18 cellular contexts compared by ENCODE assay signal in genomic region chr13:113728571-113729054, GRCh38. TPM values are rescaled to one million over a fixed set of nuclear protein-coding genes. Genes with fewer than 3 reads are reported as not detected.
DNase-seq lines count a peak whose midpoint lies in the region; ATAC-seq and TF ChIP-seq lines count a peak whose summit lies in the region.
"Had no signal": no experiment of that assay in that cellular context is flagged by ENCODE, and none has a peak within 500 bp of the region (broad histone marks: within the 10 kb centered on the region; RNA-seq: fewer than 3 reads in every experiment).

No MANE protein-coding gene starts in this region.

- H3K14ac ChIP-seq in IMR-90 (replicated peaks; ENCODE audit: low read depth, low read length): no peak overlapping the region

- H2BK15ac ChIP-seq in IMR-90 (ENCODE audit: low read depth, low read length): no peak overlapping the region

- H3K4me3 ChIP-seq in IMR-90 (ENCODE audit: insufficient read depth, low read depth, low read length) (no peak overlapping the region), mucosa of descending colon (no peak overlapping the region), upper lobe of right lung (no peak overlapping the region)
- no peak overlapping the region for H3K4me3 ChIP-seq in CD4-positive, alpha-beta memory T cell (ENCODE audit: low read length in 2 of 2)
- H3K4me3 ChIP-seq: K562, MG63, SK-N-MC had no signal

- H2BK20ac ChIP-seq in IMR-90 (ENCODE audit: low read depth, low read length): no peak overlapping the region

- H3K4ac ChIP-seq in IMR-90 (ENCODE audit: low read depth, low read length): no peak overlapping the region

- H3K56ac ChIP-seq in IMR-90 (ENCODE audit: extremely low read depth, insufficient read depth, low read length): no peak overlapping the region

- H3K27ac Mint-ChIP-seq in chondrocyte (ENCODE audit: unreplicated experiment): no peak overlapping the region
- peak overlapping the region in 1 of 7 donors; percentile 76 for H3K27ac Mint-ChIP-seq in CD4-positive, alpha-beta memory T cell
- H3K27ac Mint-ChIP-seq: CD4-positive, CD25-positive, alpha-beta regulatory T cell had no signal

- no peak overlapping the region for H4K91ac ChIP-seq in IMR-90 (ENCODE audit: insufficient read depth, low read depth, low read length)

- no peak overlapping the region for H2AK9ac ChIP-seq in IMR-90 (replicated peaks; ENCODE audit: low read depth, low read length, poor library complexity)

- H4K20me1 ChIP-seq in IMR-90 (ENCODE audit: insufficient read depth, low read length): 0 out of 2 replicates have a peak, but pooled peaks cover 3% of the 10 kb centered on the region

- WGBS in IMR-90 (ENCODE audit: extremely low coverage in 2 of 2, insufficient read length in 1 of 2), 2 experiments: 92% methylated on average over 12 of the region's 16 CpGs; no CpG with 5 or more reads in 1 of the 2 experiments

- H4K8ac ChIP-seq in IMR-90 (ENCODE audit: low read depth in 2 of 2, low read length in 2 of 2): no peak overlapping the region

- DNase-seq in IMR-90 (no peak), chondrocyte (ENCODE audit: low spot score) (peak; percentile 86), mucosa of descending colon (peak in 2 of 3 donors; percentile 25 to 51), upper lobe of right lung (peak; percentile 59), NCI-H2029 (lab: John Stamatoyannopoulos, UW) (no peak), midbrain (lab: John Stamatoyannopoulos, UW) (no peak)
- no peak for DNase-seq in CD4-positive, alpha-beta memory T cell
- DNase-seq: CD4-positive, CD25-positive, alpha-beta regulatory T cell; H7; MG63; NCI-H1417; NCI-H187; NCI-H2107; NCI-H446 treated with DMSO at 0.1 percent for 48 hours; OCI-M1 had no signal

- no peak for TF ChIP-seq CTCF in IMR-90 (conservative IDR thresholded peaks at IDR 0.05; ENCODE audit: low read depth, low read length)
- TF ChIP-seq CTCF in chondrocyte (IDR thresholded peaks at IDR 0.05): no peak
- TF ChIP-seq CTCF in mucosa of descending colon (IDR thresholded peaks at IDR 0.05): no peak
- TF ChIP-seq CTCF in upper lobe of right lung (IDR thresholded peaks at IDR 0.05): no peak

- CTCF ChIA-PET in IMR-90 (lab: Yijun Ruan, JAX): no interaction called here
- CTCF ChIA-PET in CD4-positive, alpha-beta memory T cell (lab: Charles Lee; ENCODE audit: partially characterized antibody): no interaction called here

- H3K18ac ChIP-seq in IMR-90 (ENCODE audit: low read depth, low read length): no peak overlapping the region

- H2BK120ac ChIP-seq in IMR-90 (ENCODE audit: low read depth, low read length): no peak overlapping the region

- BruUV-seq in IMR-90 (replicated peaks; lab: Mats Ljungman, UMichigan): no TSS peak

- no peak overlapping the region for H4K5ac ChIP-seq in IMR-90 (ENCODE audit: low read depth, low read length)

- H3K9me1 ChIP-seq in IMR-90 (ENCODE audit: insufficient read depth, low read length): peaks cover 2% of the 10 kb centered on the region; the same call in 1 of the 2 replicates

- TF ChIP-seq RAD21 in IMR-90 (IDR thresholded peaks at IDR 0.05; ENCODE audit: low read length): no peak

- ATAC-seq in IMR-90 (ENCODE audit: low read depth) (no peak), mucosa of descending colon (no peak), upper lobe of right lung (no peak)
- ATAC-seq: K562 had no signal

- H3K36me3 ChIP-seq in IMR-90 (ENCODE audit: control insufficient read depth, insufficient read depth, low read length) (no peaks in the 10 kb centered on the region), mucosa of descending colon (ENCODE audit: low read depth) (no peaks in the 10 kb centered on the region), upper lobe of right lung (no peaks in the 10 kb centered on the region)
- H3K36me3 ChIP-seq in CD4-positive, alpha-beta memory T cell (ENCODE audit: insufficient read depth, low read length): no peaks in the 10 kb centered on the region
- H3K36me3 ChIP-seq: MG63 had no signal

- H3K4me2 ChIP-seq in IMR-90 (ENCODE audit: low read depth, low read length): no peak overlapping the region

- no peak overlapping the region for H2BK5ac ChIP-seq in IMR-90 (ENCODE audit: low read depth, low read length, poor library complexity, severe bottlenecking)

- in situ Hi-C loops in IMR-90 (cut with MboI; ENCODE audit: low sequenced_read_pairs): no loop called here

- H3K79me1 ChIP-seq in IMR-90 (ENCODE audit: low read depth in 1 of 2, low read length in 2 of 2): no peaks in the 10 kb centered on the region

- POLR2A ChIA-PET in IMR-90 (lab: Charles Lee; ENCODE audit: unreplicated experiment): no interaction called here
- POLR2A ChIA-PET in CD4-positive, alpha-beta memory T cell (lab: Charles Lee; ENCODE audit: partially characterized antibody): no interaction called here

- H3K4me3 Mint-ChIP-seq in chondrocyte (ENCODE audit: unreplicated experiment): no peak overlapping the region
- peak overlapping the region in 2 of 8 donors; percentile 34 to 42 for H3K4me3 Mint-ChIP-seq in CD4-positive, alpha-beta memory T cell

- H3K9me3 ChIP-seq in IMR-90 (ENCODE audit: control insufficient read depth, insufficient read depth, low read length): peaks cover 2% of the 10 kb centered on the region; the same call in 1 of the 2 replicates
- H3K9me3 ChIP-seq in mucosa of descending colon: no peaks in the 10 kb centered on the region
- H3K9me3 ChIP-seq in upper lobe of right lung: no peaks in the 10 kb centered on the region
- no peaks in the 10 kb centered on the region for H3K9me3 ChIP-seq in CD4-positive, alpha-beta memory T cell (ENCODE audit: control insufficient read depth in 1 of 2, low read length in 2 of 2)
- H3K9me3 ChIP-seq: MG63 had no signal

- H3K27me3 Mint-ChIP-seq in chondrocyte (ENCODE audit: low read depth): peaks cover 2% of the 10 kb centered on the region
- H3K27me3 Mint-ChIP-seq in CD4-positive, alpha-beta memory T cell: peaks cover 1 to 8% of the 10 kb centered on the region in 2 donors

- peak overlapping the region; percentile 32 for H2AFZ ChIP-seq in IMR-90 (replicated peaks; ENCODE audit: low read length, poor library complexity)

- dilution Hi-C loops in IMR-90 (cut with HindIII; ENCODE audit: low sequenced_read_pairs, unreplicated experiment): no loop called here

- intact Hi-C loops in IMR-90 (cut with micrococcal nuclease): no loop called here
- intact Hi-C loops in mucosa of descending colon (cut with DNase I, micrococcal nuclease): no loop called here
- intact Hi-C loops in upper lobe of right lung (cut with DNase I): no loop called here
- intact Hi-C loops in CD4-positive, alpha-beta memory T cell (cut with micrococcal nuclease): no loop called here

- H3K9me3 Mint-ChIP-seq in chondrocyte (ENCODE audit: low read depth): no peaks in the 10 kb centered on the region
- peaks cover 0 to 9% (median 0%) of the 10 kb centered on the region in 8 donors for H3K9me3 Mint-ChIP-seq in CD4-positive, alpha-beta memory T cell

- H3K4me1 ChIP-seq in IMR-90 (ENCODE audit: control insufficient read depth, insufficient read depth, low read length) (no peaks in the 10 kb centered on the region; the same call in none of the 2 replicates), mucosa of descending colon (ENCODE audit: low read depth) (peaks cover 5% of the 10 kb centered on the region), upper lobe of right lung (peaks cover 9% of the 10 kb centered on the region)
- peaks cover 17% of the 10 kb centered on the region for H3K4me1 ChIP-seq in CD4-positive, alpha-beta memory T cell (ENCODE audit: insufficient read depth, low read length)

- no peaks in the 10 kb centered on the region for H3K36me3 Mint-ChIP-seq in chondrocyte (ENCODE audit: low read depth)
- peaks cover 0 to 3% of the 10 kb centered on the region in 2 donors for H3K36me3 Mint-ChIP-seq in CD4-positive, alpha-beta memory T cell
- H3K36me3 Mint-ChIP-seq: CD4-positive, CD25-positive, alpha-beta regulatory T cell had no signal

- H3K27me3 ChIP-seq in IMR-90 (ENCODE audit: control insufficient read depth, insufficient read depth, low read length) (peaks cover 38% of the 10 kb centered on the region), upper lobe of right lung (no peaks in the 10 kb centered on the region)
- no peaks in the 10 kb centered on the region for H3K27me3 ChIP-seq in CD4-positive, alpha-beta memory T cell (ENCODE audit: insufficient read depth, low read length)
- H3K27me3 ChIP-seq: MG63 had no signal

- H3K23ac ChIP-seq in IMR-90 (ENCODE audit: low read depth, low read length): no peak overlapping the region

- TF ChIP-seq POLR2A in IMR-90 (IDR thresholded peaks at IDR 0.05; ENCODE audit: low read depth, low read length): no peak

- no peak overlapping the region for H3K9ac ChIP-seq in IMR-90 (ENCODE audit: low read depth, low read length)

- peaks cover 3% of the 10 kb centered on the region for H3K4me1 Mint-ChIP-seq in chondrocyte (ENCODE audit: low read depth)
- peaks cover 0 to 13% (median 6%) of the 10 kb centered on the region in 4 donors for H3K4me1 Mint-ChIP-seq in CD4-positive, alpha-beta memory T cell

- H3K27ac ChIP-seq in IMR-90 (ENCODE audit: insufficient read depth, low read length) (no peak overlapping the region), upper lobe of right lung (no peak overlapping the region)
- H3K27ac ChIP-seq in CD4-positive, alpha-beta memory T cell (ENCODE audit: low read depth, low read length): no peak overlapping the region
- H3K27ac ChIP-seq: SK-N-MC had no signal

- no peak overlapping the region for H2AK5ac ChIP-seq in IMR-90 (ENCODE audit: low read depth, low read length)

TF ChIP-seq in IMR-90, 13 proteins besides CTCF, POLR2A, EP300 and RAD21 (continues in another document):
- no peak for TF ChIP-seq CEBPB (IDR thresholded peaks at IDR 0.05; ENCODE audit: low read depth, low read length)
- TF ChIP-seq FOS (IDR thresholded peaks at IDR 0.05; ENCODE audit: low read depth, low read length): no peak
- no peak for TF ChIP-seq NFE2L2 (IDR thresholded peaks at IDR 0.05; ENCODE audit: low read depth, low read length)
- TF ChIP-seq MXI1 (IDR thresholded peaks at IDR 0.05; ENCODE audit: borderline replicate concordance, low read depth, low read length): no peak
- TF ChIP-seq RFX5 (IDR thresholded peaks at IDR 0.05; ENCODE audit: low read depth, low read length): no peak
- no peak for TF ChIP-seq RCOR1 (IDR thresholded peaks at IDR 0.05; ENCODE audit: insufficient replicate concordance, low read length)

RNA-seq across cellular contexts. Expression of gene TMEM255B, which starts 30.4 kb away (rescaled TPM):
- total RNA-seq in IMR-90 (2012; rRNA removed) (0.36 and 0.83 TPM in 2 replicates), chondrocyte (2.6 to 7.1 TPM (median 5.2 TPM) in 3 replicates), mucosa of descending colon (1 to 10 TPM; 2.9 to 6.6 (median 6.3) TPM), upper lobe of right lung (43.6 TPM)
- 0.94 and 1.1 TPM in 2 replicates for polyA plus RNA-seq in IMR-90 (2012; rRNA removed)
- polyA plus RNA-seq in IMR-90 (2012; cell fraction: cytosol; rRNA removed): 0.65 and 1.3 TPM in 2 replicates
- 0.46 and 0.95 TPM in 2 replicates for polyA plus RNA-seq in IMR-90 (2012; cell fraction: nucleus; rRNA removed; ENCODE audit: low replicate concordance)
- under 1 TPM; 0.90 to 1.00 TPM for total RNA-seq in CD4-positive, alpha-beta memory T cell
- polyA plus RNA-seq in CD4-positive, alpha-beta memory T cell: under 1 TPM in 1 of 2 donors, not detected in 1; 0.07 TPM
- total RNA-seq: G401 had no signal

Comparison
In these comparisons a context has a peak if more than half of its experiments do, and no peak if none do; other contexts are left out.
1. DNase-seq: peak in chondrocyte (single experiment), mucosa of descending colon (2 of 3) and upper lobe of right lung (single experiment); none in IMR-90 (single experiment), CD4-positive, alpha-beta memory T cell (0 of 5), NCI-H2029 (single experiment) and midbrain (single experiment).